ENCODE assay signal across 8 cellular contexts in the genomic region with DNA sequence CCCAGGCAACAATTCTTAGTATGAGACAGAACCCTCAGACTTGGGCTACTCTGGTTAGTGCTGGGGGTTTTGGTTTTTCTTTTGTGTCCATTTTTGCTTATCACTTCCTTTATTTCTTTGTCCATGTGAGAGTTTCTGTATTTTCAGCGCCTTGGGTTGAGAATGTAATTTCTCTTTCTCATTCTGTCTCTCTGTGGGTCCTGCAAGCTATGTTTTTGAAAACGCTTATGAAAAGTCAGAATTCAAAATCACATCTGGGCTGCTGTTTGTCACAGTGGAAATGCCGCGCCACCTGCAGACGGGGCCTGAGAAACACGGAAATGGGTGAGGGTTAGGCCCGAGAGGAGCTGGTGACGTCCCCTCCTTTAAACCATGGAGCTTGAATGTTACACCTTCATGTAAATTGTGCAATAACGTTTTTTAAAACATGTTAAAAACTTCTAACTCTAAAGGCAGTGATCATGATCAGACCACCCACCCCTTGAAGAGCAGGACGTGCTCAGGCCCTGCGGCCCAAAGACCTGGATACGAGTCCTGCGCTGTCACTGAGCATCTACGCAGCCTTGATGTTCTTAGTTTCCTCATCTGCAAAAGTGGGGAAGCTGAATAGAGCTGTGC. TPM values are rescaled to one million over a fixed set of nuclear protein-coding genes. Genes with fewer than 3 reads are reported as not detected.
A peak's percentile ranks its signal among the peaks of the same experiment; 100 is the strongest.
DNase-seq lines count a peak whose midpoint lies in the region; TF ChIP-seq lines count a peak whose summit lies in the region.

No MANE protein-coding gene starts in this region.

- H3K4me1 Mint-ChIP-seq in T-helper 2 cell treated with Interferon-gamma antibody and Interleukin-4, amounts not matched to agents 5 μg/mL and 100 μg/mL, for 36 hours (ENCODE audit: low read depth) = peaks cover 10% of the 10 kb centered on the region
- H3K4me1 Mint-ChIP-seq in mesothelial cell of epicardium = peaks cover 92% of the 10 kb centered on the region

- peaks cover 0 to 96% (median 30%) of the 10 kb centered on the region in 11 experiments; a peak in 15 of 22 replicates for H3K36me3 ChIP-seq in BLaER1 treated with 17β-estradiol and CSF1 and Interleukin-3, amounts not matched to agents 10 nM and 100 nM

- peak; percentile 79 for DNase-seq in GM20000 (ENCODE audit: low spot score)
- DNase-seq in T-helper 2 cell treated with Interferon-gamma antibody and Interleukin-4, amounts not matched to agents 5 μg/mL and 100 μg/mL, for 36 hours (ENCODE audit: low spot score) = no peak
- no peak for DNase-seq in mesothelial cell of epicardium (ENCODE audit: low spot score in 2 of 2, unreplicated experiment in 2 of 2)
- no peak for DNase-seq in activated effector memory CD4-positive, alpha-beta T cell treated with Interleukin-2 at 50 U/mL for 16 hours
- no peak for DNase-seq in KG1 (lab: John Stamatoyannopoulos, UW)
- DNase-seq in iPS-NIHi11 (ENCODE audit: low spot score) = no peak
- no peak for DNase-seq in NCI-H526 treated with DMSO at 0.1 percent for 48 hours (lab: John Stamatoyannopoulos, UW)

- H3K9me3 ChIP-seq in BLaER1 treated with 17β-estradiol and CSF1 and Interleukin-3, amounts not matched to agents 10 nM and 100 nM (replicated peaks in 1 of 11) = no peaks in the 10 kb centered on the region

- H3K27ac Mint-ChIP-seq in T-helper 2 cell treated with Interferon-gamma antibody and Interleukin-4, amounts not matched to agents 5 μg/mL and 100 μg/mL, for 36 hours = peak overlapping the region; percentile 28
- H3K27ac Mint-ChIP-seq in mesothelial cell of epicardium = peak overlapping the region; percentile 98

- H3K27me3 ChIP-seq in BLaER1 treated with 17β-estradiol and CSF1 and Interleukin-3, amounts not matched to agents 10 nM and 100 nM = no peaks in the 10 kb centered on the region

- H3K4me3 ChIP-seq in BLaER1 treated with 17β-estradiol and CSF1 and Interleukin-3, amounts not matched to agents 10 nM and 100 nM = no peak overlapping the region

- no peak overlapping the region for H3K4me3 Mint-ChIP-seq in T-helper 2 cell treated with Interferon-gamma antibody and Interleukin-4, amounts not matched to agents 5 μg/mL and 100 μg/mL, for 36 hours
- H3K4me3 Mint-ChIP-seq in mesothelial cell of epicardium = peak overlapping the region; percentile 5

- no peaks in the 10 kb centered on the region for H3K9me3 Mint-ChIP-seq in T-helper 2 cell treated with Interferon-gamma antibody and Interleukin-4, amounts not matched to agents 5 μg/mL and 100 μg/mL, for 36 hours
- no peaks in the 10 kb centered on the region for H3K9me3 Mint-ChIP-seq in mesothelial cell of epicardium

- no peaks in the 10 kb centered on the region for H3K36me3 Mint-ChIP-seq in T-helper 2 cell treated with Interferon-gamma antibody and Interleukin-4, amounts not matched to agents 5 μg/mL and 100 μg/mL, for 36 hours (ENCODE audit: low read depth)
- H3K36me3 Mint-ChIP-seq in mesothelial cell of epicardium = peaks cover 13% of the 10 kb centered on the region

- H4K20me1 ChIP-seq in BLaER1 treated with 17β-estradiol and CSF1 and Interleukin-3, amounts not matched to agents 10 nM and 100 nM = peaks cover 0 to 100% (median 92%) of the 10 kb centered on the region in 11 experiments; a peak in 17 of 22 replicates

- peaks cover 39 to 61% (median 44%) of the 10 kb centered on the region in 10 experiments for H3K4me1 ChIP-seq in BLaER1 treated with 17β-estradiol and CSF1 and Interleukin-3, amounts not matched to agents 10 nM and 100 nM

- H3K27me3 Mint-ChIP-seq in T-helper 2 cell treated with Interferon-gamma antibody and Interleukin-4, amounts not matched to agents 5 μg/mL and 100 μg/mL, for 36 hours (ENCODE audit: low read depth) = peaks cover 1% of the 10 kb centered on the region
- no peaks in the 10 kb centered on the region for H3K27me3 Mint-ChIP-seq in mesothelial cell of epicardium (ENCODE audit: low read depth)

- peak overlapping the region in 8 of 11 experiments; percentile 1 to 48 (median 15); a peak in 6 of 22 replicates for H3K9ac ChIP-seq in BLaER1 treated with 17β-estradiol and CSF1 and Interleukin-3, amounts not matched to agents 10 nM and 100 nM

- H3K4me2 ChIP-seq in BLaER1 treated with 17β-estradiol and CSF1 and Interleukin-3, amounts not matched to agents 10 nM and 100 nM = peak overlapping the region; percentile 10 to 60 (median 46); a peak in 17 of 22 replicates

- peak; percentile 58 for TF ChIP-seq CTCF in GM20000 (IDR thresholded peaks at IDR 0.05; ENCODE audit: extremely low read depth, missing control alignments)
- no peak for TF ChIP-seq CTCF in mesothelial cell of epicardium (IDR thresholded peaks at IDR 0.05; ENCODE audit: unreplicated experiment)

- H3K27ac ChIP-seq in BLaER1 treated with 17β-estradiol and CSF1 and Interleukin-3, amounts not matched to agents 10 nM and 100 nM = peak overlapping the region in 8 of 11 experiments; percentile 16 to 57 (median 38); a peak in 13 of 22 replicates

RNA-seq across cellular contexts. Expression of a gene that starts 26.1 kb away (rescaled TPM):
- total RNA-seq in mesothelial cell of epicardium = 43.4 to 51.1 TPM (median 44.4 TPM) in 3 replicates
